ENCODE assay signal across 1 cellular context in the genomic region with DNA sequence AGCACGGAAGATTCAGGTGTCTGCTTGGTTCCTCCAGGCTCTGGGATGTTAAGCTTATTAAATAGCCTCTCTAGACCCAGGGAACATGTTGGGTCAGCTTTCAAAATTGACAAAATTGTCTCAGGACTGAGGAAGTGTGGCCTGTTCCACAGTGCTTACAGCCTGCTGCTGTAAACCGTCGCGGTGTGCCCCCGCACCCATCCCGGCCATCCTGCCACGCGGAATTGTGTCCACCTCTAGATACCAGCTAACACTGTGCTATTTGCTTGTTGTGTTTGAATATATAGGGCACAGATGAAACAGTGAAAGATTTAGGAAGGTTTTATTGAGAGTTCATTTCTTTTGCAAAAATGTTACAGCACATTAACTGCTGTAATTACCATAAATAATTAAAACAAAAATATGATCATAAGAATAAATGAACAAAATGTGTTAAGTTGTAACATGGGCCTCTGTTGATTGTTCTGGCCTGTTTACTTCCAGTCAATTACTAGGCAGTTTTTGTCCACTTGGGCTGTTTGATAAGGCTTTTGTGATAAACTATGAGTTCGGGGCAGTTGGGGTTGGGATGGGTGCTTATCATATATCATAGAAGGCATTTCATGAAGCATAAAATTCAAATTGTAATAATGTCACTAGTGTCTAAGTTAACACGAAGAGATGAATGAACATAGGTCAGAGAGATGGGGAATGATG.
TF ChIP-seq lines count a peak whose summit lies in the region.

No MANE protein-coding gene starts in this region.

TF ChIP-seq in K562, 482 proteins besides CTCF, POLR2A, EP300 and RAD21 (continued from another document and continues in another):
- TF ChIP-seq, protein P1, sequence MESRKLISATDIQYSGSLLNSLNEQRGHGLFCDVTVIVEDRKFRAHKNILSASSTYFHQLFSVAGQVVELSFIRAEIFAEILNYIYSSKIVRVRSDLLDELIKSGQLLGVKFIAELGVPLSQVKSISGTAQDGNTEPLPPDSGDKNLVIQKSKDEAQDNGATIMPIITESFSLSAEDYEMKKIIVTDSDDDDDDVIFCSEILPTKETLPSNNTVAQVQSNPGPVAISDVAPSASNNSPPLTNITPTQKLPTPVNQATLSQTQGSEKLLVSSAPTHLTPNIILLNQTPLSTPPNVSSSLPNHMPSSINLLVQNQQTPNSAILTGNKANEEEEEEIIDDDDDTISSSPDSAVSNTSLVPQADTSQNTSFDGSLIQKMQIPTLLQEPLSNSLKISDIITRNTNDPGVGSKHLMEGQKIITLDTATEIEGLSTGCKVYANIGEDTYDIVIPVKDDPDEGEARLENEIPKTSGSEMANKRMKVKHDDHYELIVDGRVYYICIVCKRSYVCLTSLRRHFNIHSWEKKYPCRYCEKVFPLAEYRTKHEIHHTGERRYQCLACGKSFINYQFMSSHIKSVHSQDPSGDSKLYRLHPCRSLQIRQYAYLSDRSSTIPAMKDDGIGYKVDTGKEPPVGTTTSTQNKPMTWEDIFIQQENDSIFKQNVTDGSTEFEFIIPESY (CRISPR knock-in tag; IDR thresholded peaks at IDR 0.05) = peak; percentile 64
- TF ChIP-seq PHF20 (IDR thresholded peaks at IDR 0.05; ENCODE audit: partially characterized antibody) (no peak), ARID1B (IDR thresholded peaks at IDR 0.05) (peak; percentile 86), MEIS2 (IDR thresholded peaks at IDR 0.05; ENCODE audit: partially characterized antibody) (no peak), ADNP (tag; IDR thresholded peaks at IDR 0.05) (no peak), HDGF (IDR thresholded peaks at IDR 0.05) (no peak), ZNF217 (CRISPR knock-in tag; IDR thresholded peaks at IDR 0.05) (no peak), ATF1 (CRISPR knock-in tag; IDR thresholded peaks at IDR 0.05) (no peak), ATF1 (tag; IDR thresholded peaks at IDR 0.05) (0 out of 2 replicates have a peak, but pooled peaks have one; percentile 21), NCOR1 (IDR thresholded peaks at IDR 0.05) (peak; percentile 18; the same call in 1 of the 2 replicates), NFE2 (IDR thresholded peaks at IDR 0.05; ENCODE audit: low read depth) (peak; percentile 79), NFIC (IDR thresholded peaks at IDR 0.05) (0 out of 2 replicates have a peak, but pooled peaks have one; percentile 24), NONO (IDR thresholded peaks at IDR 0.05; ENCODE audit: low read depth in 2 of 2, low read length in 1 of 2) (no peak), SRSF9 (IDR thresholded peaks at IDR 0.05; ENCODE audit: borderline replicate concordance, low read depth, low read length) (no peak), JUND (IDR thresholded peaks at IDR 0.05; ENCODE audit: borderline replicate concordance, low read depth, low read length) (peak; percentile 23; the same call in 1 of the 2 replicates), JUND (tag; IDR thresholded peaks at IDR 0.05; ENCODE audit: borderline replicate concordance, low read depth, low read length) (no peak), TCF3 (CRISPR knock-in tag; IDR thresholded peaks at IDR 0.05) (peak; percentile 55), SREBF1 (IDR thresholded peaks at IDR 0.05; ENCODE audit: borderline replicate concordance, low read depth, low read length) (no peak), SLC30A9 (CRISPR knock-in tag; IDR thresholded peaks at IDR 0.05) (no peak), TRIM28 (IDR thresholded peaks at IDR 0.05) (no peak), HDAC1 (IDR thresholded peaks at IDR 0.05) (no peak), TRIM24 (IDR thresholded peaks at IDR 0.05) (0 out of 4 replicates have a peak, but pooled peaks of 1 of the 2 experiments have one; percentile 11), ZNF57 (CRISPR knock-in tag; IDR thresholded peaks at IDR 0.05) (no peak), SRSF1 (IDR thresholded peaks at IDR 0.05; ENCODE audit: low read depth, low read length) (no peak), FOXK2 (conservative IDR thresholded peaks at IDR 0.05 in 1 of 2, IDR thresholded peaks at IDR 0.05 in 1 of 2; ENCODE audit: low read depth in 2 of 2) (peak; percentile 70 to 86), POLR3A (IDR thresholded peaks at IDR 0.05; ENCODE audit: borderline replicate concordance, extremely low read depth, insufficient read depth, insufficient read length) (no peak), TEAD4 (IDR thresholded peaks at IDR 0.05; ENCODE audit: low read length) (peak; percentile 12; the same call in 1 of the 2 replicates), TEAD4 (CRISPR knock-in tag; IDR thresholded peaks at IDR 0.05; ENCODE audit: borderline replicate concordance) (no peak), C11orf30 (IDR thresholded peaks at IDR 0.05; ENCODE audit: low read depth) (0 out of 2 replicates have a peak, but pooled peaks have one; percentile 13), SMARCE1 (IDR thresholded peaks at IDR 0.05) (peak; percentile 61; the same call in 1 of the 2 replicates), PTBP1 (IDR thresholded peaks at IDR 0.05; ENCODE audit: low read depth, low read length) (no peak), TAL1 (IDR thresholded peaks at IDR 0.05) (peak; percentile 59)
- TF ChIP-seq, protein P2, sequence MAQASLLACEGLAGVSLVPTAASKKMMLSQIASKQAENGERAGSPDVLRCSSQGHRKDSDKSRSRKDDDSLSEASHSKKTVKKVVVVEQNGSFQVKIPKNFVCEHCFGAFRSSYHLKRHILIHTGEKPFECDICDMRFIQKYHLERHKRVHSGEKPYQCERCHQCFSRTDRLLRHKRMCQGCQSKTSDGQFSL (CRISPR knock-in tag; IDR thresholded peaks at IDR 0.05) = no peak
- TF ChIP-seq, protein P2 (tag; IDR thresholded peaks at IDR 0.05) = no peak
- TF ChIP-seq, protein P3, sequence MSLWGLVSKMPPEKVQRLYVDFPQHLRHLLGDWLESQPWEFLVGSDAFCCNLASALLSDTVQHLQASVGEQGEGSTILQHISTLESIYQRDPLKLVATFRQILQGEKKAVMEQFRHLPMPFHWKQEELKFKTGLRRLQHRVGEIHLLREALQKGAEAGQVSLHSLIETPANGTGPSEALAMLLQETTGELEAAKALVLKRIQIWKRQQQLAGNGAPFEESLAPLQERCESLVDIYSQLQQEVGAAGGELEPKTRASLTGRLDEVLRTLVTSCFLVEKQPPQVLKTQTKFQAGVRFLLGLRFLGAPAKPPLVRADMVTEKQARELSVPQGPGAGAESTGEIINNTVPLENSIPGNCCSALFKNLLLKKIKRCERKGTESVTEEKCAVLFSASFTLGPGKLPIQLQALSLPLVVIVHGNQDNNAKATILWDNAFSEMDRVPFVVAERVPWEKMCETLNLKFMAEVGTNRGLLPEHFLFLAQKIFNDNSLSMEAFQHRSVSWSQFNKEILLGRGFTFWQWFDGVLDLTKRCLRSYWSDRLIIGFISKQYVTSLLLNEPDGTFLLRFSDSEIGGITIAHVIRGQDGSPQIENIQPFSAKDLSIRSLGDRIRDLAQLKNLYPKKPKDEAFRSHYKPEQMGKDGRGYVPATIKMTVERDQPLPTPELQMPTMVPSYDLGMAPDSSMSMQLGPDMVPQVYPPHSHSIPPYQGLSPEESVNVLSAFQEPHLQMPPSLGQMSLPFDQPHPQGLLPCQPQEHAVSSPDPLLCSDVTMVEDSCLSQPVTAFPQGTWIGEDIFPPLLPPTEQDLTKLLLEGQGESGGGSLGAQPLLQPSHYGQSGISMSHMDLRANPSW (CRISPR knock-in tag; IDR thresholded peaks at IDR 0.05) = no peak
- TF ChIP-seq, protein P4, sequence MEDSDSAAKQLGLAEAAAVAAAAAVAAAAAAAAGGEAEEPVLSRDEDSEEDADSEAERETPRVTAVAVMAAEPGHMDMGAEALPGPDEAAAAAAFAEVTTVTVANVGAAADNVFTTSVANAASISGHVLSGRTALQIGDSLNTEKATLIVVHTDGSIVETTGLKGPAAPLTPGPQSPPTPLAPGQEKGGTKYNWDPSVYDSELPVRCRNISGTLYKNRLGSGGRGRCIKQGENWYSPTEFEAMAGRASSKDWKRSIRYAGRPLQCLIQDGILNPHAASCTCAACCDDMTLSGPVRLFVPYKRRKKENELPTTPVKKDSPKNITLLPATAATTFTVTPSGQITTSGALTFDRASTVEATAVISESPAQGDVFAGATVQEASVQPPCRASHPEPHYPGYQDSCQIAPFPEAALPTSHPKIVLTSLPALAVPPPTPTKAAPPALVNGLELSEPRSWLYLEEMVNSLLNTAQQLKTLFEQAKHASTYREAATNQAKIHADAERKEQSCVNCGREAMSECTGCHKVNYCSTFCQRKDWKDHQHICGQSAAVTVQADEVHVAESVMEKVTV (CRISPR knock-in tag; IDR thresholded peaks at IDR 0.05) = 0 out of 2 replicates have a peak, but pooled peaks have one; percentile 13
- TF ChIP-seq, protein P5, sequence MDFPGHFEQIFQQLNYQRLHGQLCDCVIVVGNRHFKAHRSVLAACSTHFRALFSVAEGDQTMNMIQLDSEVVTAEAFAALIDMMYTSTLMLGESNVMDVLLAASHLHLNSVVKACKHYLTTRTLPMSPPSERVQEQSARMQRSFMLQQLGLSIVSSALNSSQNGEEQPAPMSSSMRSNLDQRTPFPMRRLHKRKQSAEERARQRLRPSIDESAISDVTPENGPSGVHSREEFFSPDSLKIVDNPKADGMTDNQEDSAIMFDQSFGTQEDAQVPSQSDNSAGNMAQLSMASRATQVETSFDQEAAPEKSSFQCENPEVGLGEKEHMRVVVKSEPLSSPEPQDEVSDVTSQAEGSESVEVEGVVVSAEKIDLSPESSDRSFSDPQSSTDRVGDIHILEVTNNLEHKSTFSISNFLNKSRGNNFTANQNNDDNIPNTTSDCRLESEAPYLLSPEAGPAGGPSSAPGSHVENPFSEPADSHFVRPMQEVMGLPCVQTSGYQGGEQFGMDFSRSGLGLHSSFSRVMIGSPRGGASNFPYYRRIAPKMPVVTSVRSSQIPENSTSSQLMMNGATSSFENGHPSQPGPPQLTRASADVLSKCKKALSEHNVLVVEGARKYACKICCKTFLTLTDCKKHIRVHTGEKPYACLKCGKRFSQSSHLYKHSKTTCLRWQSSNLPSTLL (IDR thresholded peaks at IDR 0.05) = no peak
- TF ChIP-seq, protein P6, sequence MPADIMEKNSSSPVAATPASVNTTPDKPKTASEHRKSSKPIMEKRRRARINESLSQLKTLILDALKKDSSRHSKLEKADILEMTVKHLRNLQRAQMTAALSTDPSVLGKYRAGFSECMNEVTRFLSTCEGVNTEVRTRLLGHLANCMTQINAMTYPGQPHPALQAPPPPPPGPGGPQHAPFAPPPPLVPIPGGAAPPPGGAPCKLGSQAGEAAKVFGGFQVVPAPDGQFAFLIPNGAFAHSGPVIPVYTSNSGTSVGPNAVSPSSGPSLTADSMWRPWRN (IDR thresholded peaks at IDR 0.05; ENCODE audit: low read depth) = no peak
- TF ChIP-seq, protein P7, sequence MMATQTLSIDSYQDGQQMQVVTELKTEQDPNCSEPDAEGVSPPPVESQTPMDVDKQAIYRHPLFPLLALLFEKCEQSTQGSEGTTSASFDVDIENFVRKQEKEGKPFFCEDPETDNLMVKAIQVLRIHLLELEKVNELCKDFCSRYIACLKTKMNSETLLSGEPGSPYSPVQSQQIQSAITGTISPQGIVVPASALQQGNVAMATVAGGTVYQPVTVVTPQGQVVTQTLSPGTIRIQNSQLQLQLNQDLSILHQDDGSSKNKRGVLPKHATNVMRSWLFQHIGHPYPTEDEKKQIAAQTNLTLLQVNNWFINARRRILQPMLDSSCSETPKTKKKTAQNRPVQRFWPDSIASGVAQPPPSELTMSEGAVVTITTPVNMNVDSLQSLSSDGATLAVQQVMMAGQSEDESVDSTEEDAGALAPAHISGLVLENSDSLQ (IDR thresholded peaks at IDR 0.05) = peak; percentile 20; the same call in 1 of the 2 replicates
- TF ChIP-seq, protein P8, sequence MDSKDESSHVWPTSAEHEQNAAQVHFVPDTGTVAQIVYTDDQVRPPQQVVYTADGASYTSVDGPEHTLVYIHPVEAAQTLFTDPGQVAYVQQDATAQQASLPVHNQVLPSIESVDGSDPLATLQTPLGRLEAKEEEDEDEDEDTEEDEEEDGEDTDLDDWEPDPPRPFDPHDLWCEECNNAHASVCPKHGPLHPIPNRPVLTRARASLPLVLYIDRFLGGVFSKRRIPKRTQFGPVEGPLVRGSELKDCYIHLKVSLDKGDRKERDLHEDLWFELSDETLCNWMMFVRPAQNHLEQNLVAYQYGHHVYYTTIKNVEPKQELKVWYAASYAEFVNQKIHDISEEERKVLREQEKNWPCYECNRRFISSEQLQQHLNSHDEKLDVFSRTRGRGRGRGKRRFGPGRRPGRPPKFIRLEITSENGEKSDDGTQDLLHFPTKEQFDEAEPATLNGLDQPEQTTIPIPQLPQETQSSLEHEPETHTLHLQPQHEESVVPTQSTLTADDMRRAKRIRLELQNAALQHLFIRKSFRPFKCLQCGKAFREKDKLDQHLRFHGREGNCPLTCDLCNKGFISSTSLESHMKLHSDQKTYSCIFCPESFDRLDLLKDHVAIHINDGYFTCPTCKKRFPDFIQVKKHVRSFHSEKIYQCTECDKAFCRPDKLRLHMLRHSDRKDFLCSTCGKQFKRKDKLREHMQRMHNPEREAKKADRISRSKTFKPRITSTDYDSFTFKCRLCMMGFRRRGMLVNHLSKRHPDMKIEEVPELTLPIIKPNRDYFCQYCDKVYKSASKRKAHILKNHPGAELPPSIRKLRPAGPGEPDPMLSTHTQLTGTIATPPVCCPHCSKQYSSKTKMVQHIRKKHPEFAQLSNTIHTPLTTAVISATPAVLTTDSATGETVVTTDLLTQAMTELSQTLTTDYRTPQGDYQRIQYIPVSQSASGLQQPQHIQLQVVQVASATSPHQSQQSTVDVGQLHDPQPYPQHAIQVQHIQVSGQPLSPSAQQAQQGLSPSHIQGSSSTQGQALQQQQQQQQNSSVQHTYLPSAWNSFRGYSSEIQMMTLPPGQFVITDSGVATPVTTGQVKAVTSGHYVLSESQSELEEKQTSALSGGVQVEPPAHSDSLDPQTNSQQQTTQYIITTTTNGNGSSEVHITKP (IDR thresholded peaks at IDR 0.05; ENCODE audit: partially characterized antibody) = no peak
- TF ChIP-seq, protein P9, sequence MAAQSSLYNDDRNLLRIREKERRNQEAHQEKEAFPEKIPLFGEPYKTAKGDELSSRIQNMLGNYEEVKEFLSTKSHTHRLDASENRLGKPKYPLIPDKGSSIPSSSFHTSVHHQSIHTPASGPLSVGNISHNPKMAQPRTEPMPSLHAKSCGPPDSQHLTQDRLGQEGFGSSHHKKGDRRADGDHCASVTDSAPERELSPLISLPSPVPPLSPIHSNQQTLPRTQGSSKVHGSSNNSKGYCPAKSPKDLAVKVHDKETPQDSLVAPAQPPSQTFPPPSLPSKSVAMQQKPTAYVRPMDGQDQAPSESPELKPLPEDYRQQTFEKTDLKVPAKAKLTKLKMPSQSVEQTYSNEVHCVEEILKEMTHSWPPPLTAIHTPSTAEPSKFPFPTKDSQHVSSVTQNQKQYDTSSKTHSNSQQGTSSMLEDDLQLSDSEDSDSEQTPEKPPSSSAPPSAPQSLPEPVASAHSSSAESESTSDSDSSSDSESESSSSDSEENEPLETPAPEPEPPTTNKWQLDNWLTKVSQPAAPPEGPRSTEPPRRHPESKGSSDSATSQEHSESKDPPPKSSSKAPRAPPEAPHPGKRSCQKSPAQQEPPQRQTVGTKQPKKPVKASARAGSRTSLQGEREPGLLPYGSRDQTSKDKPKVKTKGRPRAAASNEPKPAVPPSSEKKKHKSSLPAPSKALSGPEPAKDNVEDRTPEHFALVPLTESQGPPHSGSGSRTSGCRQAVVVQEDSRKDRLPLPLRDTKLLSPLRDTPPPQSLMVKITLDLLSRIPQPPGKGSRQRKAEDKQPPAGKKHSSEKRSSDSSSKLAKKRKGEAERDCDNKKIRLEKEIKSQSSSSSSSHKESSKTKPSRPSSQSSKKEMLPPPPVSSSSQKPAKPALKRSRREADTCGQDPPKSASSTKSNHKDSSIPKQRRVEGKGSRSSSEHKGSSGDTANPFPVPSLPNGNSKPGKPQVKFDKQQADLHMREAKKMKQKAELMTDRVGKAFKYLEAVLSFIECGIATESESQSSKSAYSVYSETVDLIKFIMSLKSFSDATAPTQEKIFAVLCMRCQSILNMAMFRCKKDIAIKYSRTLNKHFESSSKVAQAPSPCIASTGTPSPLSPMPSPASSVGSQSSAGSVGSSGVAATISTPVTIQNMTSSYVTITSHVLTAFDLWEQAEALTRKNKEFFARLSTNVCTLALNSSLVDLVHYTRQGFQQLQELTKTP (IDR thresholded peaks at IDR 0.05; ENCODE audit: low read depth in 1 of 2, partially characterized antibody in 2 of 2) = no peak
